Comparison of ENCODE assay signal across 1 cellular context in the genomic region with DNA sequence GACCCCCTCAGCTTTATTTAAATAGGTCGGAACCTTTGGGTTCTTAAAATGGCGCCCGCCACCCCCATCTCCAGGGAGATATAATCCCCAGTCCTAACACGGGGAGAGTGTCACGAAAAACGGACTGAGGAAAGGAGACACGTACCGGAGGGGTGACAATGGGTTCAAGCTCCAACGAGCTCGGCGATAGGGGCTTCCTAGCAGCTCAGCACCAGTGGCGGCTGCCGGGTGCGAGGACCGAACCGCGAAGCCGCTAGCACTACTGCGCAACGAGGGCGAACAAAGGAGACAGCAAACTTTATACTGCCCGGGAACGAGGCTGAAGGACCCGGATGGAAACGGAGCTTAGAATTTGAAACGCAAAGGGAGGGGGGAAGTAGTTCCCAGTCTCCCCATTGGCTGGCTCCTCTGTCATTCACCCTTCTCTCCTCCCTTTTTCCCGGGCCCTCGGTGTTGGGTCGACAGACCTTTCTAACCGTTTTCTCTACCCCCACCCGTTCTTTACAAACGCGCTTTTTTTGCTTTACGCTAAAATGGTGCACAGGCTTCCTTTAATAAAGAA.
TF ChIP-seq lines count a peak whose summit lies in the region.

A gene (minus strand): TSS at position 274 of the 562 bp plus-strand sequence. CDS start 1,298 bp downstream, outside the sequence.

TF ChIP-seq in HepG2, 621 proteins besides CTCF, POLR2A, EP300 and RAD21 (continued from another document and continues in another):
- TF ChIP-seq, protein P1, sequence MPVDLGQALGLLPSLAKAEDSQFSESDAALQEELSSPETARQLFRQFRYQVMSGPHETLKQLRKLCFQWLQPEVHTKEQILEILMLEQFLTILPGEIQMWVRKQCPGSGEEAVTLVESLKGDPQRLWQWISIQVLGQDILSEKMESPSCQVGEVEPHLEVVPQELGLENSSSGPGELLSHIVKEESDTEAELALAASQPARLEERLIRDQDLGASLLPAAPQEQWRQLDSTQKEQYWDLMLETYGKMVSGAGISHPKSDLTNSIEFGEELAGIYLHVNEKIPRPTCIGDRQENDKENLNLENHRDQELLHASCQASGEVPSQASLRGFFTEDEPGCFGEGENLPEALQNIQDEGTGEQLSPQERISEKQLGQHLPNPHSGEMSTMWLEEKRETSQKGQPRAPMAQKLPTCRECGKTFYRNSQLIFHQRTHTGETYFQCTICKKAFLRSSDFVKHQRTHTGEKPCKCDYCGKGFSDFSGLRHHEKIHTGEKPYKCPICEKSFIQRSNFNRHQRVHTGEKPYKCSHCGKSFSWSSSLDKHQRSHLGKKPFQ (CRISPR knock-in tag; IDR thresholded peaks at IDR 0.05; ENCODE audit: insufficient replicate concordance) = no peak
- TF ChIP-seq, protein P2, sequence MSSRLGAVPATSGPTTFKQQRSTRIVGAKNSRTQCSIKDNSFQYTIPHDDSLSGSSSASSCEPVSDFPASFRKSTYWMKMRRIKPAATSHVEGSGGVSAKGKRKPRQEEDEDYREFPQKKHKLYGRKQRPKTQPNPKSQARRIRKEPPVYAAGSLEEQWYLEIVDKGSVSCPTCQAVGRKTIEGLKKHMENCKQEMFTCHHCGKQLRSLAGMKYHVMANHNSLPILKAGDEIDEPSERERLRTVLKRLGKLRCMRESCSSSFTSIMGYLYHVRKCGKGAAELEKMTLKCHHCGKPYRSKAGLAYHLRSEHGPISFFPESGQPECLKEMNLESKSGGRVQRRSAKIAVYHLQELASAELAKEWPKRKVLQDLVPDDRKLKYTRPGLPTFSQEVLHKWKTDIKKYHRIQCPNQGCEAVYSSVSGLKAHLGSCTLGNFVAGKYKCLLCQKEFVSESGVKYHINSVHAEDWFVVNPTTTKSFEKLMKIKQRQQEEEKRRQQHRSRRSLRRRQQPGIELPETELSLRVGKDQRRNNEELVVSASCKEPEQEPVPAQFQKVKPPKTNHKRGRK (CRISPR knock-in tag; IDR thresholded peaks at IDR 0.05) = no peak
- TF ChIP-seq ZC3H13 (CRISPR knock-in tag; IDR thresholded peaks at IDR 0.05) (no peak), KLF16 (CRISPR knock-in tag; IDR thresholded peaks at IDR 0.05) (0 out of 4 replicates have a peak, but pooled peaks of 1 of the 2 experiments have one; percentile 30), CC2D1A (CRISPR knock-in tag; IDR thresholded peaks at IDR 0.05) (no peak), TEAD2 (CRISPR knock-in tag; IDR thresholded peaks at IDR 0.05) (no peak), ZFP36 (IDR thresholded peaks at IDR 0.05; ENCODE audit: borderline replicate concordance, low read depth, low read length, partially characterized antibody) (no peak), THAP11 (CRISPR knock-in tag; IDR thresholded peaks at IDR 0.05) (peak; percentile 45; the same call in 1 of the 2 replicates), ZSCAN21 (CRISPR knock-in tag; IDR thresholded peaks at IDR 0.05; ENCODE audit: borderline replicate concordance) (no peak), KDM4B (CRISPR knock-in tag; IDR thresholded peaks at IDR 0.05) (no peak), ZNF678 (CRISPR knock-in tag; IDR thresholded peaks at IDR 0.05) (no peak), NFKB2 (CRISPR knock-in tag; IDR thresholded peaks at IDR 0.05; ENCODE audit: borderline replicate concordance) (peak; percentile 62; the same call in 1 of the 2 replicates), ZNF709 (CRISPR knock-in tag; IDR thresholded peaks at IDR 0.05) (peak; percentile 36; the same call in 1 of the 2 replicates), ZNF776 (CRISPR knock-in tag; IDR thresholded peaks at IDR 0.05) (no peak), ONECUT2 (CRISPR knock-in tag; IDR thresholded peaks at IDR 0.05) (no peak), ZKSCAN5 (CRISPR knock-in tag; IDR thresholded peaks at IDR 0.05) (no peak), ZNF225 (CRISPR knock-in tag; IDR thresholded peaks at IDR 0.05) (no peak), ZNF253 (CRISPR knock-in tag; IDR thresholded peaks at IDR 0.05; ENCODE audit: borderline replicate concordance) (no peak), HNRNPLL (IDR thresholded peaks at IDR 0.05; ENCODE audit: low read depth, low read length, poor library complexity, severe bottlenecking) (no peak), POGZ (CRISPR knock-in tag; IDR thresholded peaks at IDR 0.05) (no peak), REXO4 (CRISPR knock-in tag; IDR thresholded peaks at IDR 0.05; ENCODE audit: borderline replicate concordance) (no peak), ZNF674 (CRISPR knock-in tag; IDR thresholded peaks at IDR 0.05; ENCODE audit: low read depth) (no peak), ASH2L (IDR thresholded peaks at IDR 0.05; ENCODE audit: insufficient read length, low read depth, low read length) (peak; percentile 48), CHCHD3 (CRISPR knock-in tag; IDR thresholded peaks at IDR 0.05) (no peak), TEAD3 (CRISPR knock-in tag; optimal IDR thresholded peaks at IDR 0.05; ENCODE audit: borderline replicate concordance) (no peak), ZNF598 (CRISPR knock-in tag; IDR thresholded peaks at IDR 0.05; ENCODE audit: borderline replicate concordance) (no peak), SAFB2 (CRISPR knock-in tag; IDR thresholded peaks at IDR 0.05; ENCODE audit: borderline replicate concordance, low read depth) (no peak), ZFP41 (CRISPR knock-in tag; IDR thresholded peaks at IDR 0.05; ENCODE audit: borderline replicate concordance) (no peak), ZNF660 (CRISPR knock-in tag; IDR thresholded peaks at IDR 0.05; ENCODE audit: borderline replicate concordance, low read depth) (no peak), ZNF326 (CRISPR knock-in tag; IDR thresholded peaks at IDR 0.05; ENCODE audit: borderline replicate concordance) (no peak)
- TF ChIP-seq, protein P3, sequence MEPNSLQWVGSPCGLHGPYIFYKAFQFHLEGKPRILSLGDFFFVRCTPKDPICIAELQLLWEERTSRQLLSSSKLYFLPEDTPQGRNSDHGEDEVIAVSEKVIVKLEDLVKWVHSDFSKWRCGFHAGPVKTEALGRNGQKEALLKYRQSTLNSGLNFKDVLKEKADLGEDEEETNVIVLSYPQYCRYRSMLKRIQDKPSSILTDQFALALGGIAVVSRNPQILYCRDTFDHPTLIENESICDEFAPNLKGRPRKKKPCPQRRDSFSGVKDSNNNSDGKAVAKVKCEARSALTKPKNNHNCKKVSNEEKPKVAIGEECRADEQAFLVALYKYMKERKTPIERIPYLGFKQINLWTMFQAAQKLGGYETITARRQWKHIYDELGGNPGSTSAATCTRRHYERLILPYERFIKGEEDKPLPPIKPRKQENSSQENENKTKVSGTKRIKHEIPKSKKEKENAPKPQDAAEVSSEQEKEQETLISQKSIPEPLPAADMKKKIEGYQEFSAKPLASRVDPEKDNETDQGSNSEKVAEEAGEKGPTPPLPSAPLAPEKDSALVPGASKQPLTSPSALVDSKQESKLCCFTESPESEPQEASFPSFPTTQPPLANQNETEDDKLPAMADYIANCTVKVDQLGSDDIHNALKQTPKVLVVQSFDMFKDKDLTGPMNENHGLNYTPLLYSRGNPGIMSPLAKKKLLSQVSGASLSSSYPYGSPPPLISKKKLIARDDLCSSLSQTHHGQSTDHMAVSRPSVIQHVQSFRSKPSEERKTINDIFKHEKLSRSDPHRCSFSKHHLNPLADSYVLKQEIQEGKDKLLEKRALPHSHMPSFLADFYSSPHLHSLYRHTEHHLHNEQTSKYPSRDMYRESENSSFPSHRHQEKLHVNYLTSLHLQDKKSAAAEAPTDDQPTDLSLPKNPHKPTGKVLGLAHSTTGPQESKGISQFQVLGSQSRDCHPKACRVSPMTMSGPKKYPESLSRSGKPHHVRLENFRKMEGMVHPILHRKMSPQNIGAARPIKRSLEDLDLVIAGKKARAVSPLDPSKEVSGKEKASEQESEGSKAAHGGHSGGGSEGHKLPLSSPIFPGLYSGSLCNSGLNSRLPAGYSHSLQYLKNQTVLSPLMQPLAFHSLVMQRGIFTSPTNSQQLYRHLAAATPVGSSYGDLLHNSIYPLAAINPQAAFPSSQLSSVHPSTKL (CRISPR knock-in tag; IDR thresholded peaks at IDR 0.05) = peak; percentile 28; the same call in 1 of the 2 replicates
- TF ChIP-seq, protein P4, sequence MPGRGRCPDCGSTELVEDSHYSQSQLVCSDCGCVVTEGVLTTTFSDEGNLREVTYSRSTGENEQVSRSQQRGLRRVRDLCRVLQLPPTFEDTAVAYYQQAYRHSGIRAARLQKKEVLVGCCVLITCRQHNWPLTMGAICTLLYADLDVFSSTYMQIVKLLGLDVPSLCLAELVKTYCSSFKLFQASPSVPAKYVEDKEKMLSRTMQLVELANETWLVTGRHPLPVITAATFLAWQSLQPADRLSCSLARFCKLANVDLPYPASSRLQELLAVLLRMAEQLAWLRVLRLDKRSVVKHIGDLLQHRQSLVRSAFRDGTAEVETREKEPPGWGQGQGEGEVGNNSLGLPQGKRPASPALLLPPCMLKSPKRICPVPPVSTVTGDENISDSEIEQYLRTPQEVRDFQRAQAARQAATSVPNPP (CRISPR knock-in tag; IDR thresholded peaks at IDR 0.05) = no peak
- TF ChIP-seq, protein P5, sequence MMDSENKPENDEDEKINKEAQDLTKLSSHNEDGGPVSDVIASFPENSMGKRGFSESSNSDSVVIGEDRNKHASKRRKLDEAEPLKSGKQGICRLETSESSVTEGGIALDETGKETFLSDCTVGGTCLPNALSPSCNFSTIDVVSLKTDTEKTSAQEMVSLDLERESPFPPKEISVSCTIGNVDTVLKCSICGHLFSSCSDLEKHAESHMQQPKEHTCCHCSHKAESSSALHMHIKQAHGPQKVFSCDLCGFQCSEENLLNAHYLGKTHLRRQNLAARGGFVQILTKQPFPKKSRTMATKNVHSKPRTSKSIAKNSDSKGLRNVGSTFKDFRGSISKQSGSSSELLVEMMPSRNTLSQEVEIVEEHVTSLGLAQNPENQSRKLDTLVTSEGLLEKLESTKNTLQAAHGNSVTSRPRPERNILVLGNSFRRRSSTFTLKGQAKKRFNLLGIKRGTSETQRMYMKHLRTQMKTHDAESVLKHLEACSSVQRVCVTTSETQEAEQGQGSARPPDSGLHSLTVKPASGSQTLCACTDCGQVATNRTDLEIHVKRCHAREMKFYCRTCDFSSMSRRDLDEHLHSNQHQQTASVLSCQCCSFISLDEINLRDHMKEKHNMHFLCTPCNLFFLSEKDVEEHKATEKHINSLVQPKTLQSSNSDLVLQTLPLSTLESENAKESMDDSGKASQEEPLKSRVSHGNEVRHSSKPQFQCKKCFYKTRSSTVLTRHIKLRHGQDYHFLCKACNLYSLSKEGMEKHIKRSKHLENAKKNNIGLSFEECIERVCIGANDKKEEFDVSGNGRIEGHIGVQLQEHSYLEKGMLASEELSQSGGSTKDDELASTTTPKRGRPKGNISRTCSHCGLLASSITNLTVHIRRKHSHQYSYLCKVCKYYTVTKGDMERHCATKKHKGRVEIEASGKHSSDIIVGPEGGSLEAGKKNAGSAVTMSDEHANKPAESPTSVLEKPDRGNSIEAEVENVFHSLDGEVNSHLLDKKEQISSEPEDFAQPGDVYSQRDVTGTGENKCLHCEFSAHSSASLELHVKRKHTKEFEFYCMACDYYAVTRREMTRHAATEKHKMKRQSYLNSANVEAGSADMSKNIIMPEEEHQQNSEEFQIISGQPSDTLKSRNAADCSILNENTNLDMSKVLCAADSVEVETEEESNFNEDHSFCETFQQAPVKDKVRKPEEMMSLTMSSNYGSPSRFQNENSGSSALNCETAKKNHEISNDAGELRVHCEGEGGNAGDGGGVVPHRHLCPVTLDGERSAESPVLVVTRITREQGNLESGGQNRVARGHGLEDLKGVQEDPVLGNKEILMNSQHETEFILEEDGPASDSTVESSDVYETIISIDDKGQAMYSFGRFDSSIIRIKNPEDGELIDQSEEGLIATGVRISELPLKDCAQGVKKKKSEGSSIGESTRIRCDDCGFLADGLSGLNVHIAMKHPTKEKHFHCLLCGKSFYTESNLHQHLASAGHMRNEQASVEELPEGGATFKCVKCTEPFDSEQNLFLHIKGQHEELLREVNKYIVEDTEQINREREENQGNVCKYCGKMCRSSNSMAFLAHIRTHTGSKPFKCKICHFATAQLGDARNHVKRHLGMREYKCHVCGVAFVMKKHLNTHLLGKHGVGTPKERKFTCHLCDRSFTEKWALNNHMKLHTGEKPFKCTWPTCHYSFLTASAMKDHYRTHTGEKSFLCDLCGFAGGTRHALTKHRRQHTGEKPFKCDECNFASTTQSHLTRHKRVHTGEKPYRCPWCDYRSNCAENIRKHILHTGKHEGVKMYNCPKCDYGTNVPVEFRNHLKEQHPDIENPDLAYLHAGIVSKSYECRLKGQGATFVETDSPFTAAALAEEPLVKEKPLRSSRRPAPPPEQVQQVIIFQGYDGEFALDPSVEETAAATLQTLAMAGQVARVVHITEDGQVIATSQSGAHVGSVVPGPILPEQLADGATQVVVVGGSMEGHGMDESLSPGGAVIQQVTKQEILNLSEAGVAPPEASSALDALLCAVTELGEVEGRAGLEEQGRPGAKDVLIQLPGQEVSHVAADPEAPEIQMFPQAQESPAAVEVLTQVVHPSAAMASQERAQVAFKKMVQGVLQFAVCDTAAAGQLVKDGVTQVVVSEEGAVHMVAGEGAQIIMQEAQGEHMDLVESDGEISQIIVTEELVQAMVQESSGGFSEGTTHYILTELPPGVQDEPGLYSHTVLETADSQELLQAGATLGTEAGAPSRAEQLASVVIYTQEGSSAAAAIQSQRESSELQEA (CRISPR knock-in tag; IDR thresholded peaks at IDR 0.05; ENCODE audit: not compliant biosample characterization) = no peak
- TF ChIP-seq, protein P6, sequence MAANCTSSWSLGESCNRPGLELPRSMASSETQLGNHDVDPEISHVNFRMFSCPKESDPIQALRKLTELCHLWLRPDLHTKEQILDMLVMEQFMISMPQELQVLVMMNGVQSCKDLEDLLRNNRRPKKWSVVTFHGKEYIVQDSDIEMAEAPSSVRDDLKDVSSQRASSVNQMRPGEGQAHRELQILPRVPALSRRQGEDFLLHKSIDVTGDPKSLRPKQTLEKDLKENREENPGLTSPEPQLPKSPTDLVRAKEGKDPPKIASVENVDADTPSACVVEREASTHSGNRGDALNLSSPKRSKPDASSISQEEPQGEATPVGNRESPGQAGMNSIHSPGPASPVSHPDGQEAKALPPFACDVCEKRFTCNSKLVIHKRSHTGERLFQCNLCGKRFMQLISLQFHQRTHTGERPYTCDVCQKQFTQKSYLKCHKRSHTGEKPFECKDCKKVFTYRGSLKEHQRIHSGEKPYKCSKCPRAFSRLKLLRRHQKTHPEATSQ (CRISPR knock-in tag; IDR thresholded peaks at IDR 0.05; ENCODE audit: borderline replicate concordance) = 0 out of 2 replicates have a peak, but pooled peaks have one; percentile 45
- TF ChIP-seq, protein P7, sequence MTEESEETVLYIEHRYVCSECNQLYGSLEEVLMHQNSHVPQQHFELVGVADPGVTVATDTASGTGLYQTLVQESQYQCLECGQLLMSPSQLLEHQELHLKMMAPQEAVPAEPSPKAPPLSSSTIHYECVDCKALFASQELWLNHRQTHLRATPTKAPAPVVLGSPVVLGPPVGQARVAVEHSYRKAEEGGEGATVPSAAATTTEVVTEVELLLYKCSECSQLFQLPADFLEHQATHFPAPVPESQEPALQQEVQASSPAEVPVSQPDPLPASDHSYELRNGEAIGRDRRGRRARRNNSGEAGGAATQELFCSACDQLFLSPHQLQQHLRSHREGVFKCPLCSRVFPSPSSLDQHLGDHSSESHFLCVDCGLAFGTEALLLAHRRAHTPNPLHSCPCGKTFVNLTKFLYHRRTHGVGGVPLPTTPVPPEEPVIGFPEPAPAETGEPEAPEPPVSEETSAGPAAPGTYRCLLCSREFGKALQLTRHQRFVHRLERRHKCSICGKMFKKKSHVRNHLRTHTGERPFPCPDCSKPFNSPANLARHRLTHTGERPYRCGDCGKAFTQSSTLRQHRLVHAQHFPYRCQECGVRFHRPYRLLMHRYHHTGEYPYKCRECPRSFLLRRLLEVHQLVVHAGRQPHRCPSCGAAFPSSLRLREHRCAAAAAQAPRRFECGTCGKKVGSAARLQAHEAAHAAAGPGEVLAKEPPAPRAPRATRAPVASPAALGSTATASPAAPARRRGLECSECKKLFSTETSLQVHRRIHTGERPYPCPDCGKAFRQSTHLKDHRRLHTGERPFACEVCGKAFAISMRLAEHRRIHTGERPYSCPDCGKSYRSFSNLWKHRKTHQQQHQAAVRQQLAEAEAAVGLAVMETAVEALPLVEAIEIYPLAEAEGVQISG (CRISPR knock-in tag; IDR thresholded peaks at IDR 0.05) = peak; percentile 69
